8 cellular contexts compared by ENCODE assay signal in the genomic region with DNA sequence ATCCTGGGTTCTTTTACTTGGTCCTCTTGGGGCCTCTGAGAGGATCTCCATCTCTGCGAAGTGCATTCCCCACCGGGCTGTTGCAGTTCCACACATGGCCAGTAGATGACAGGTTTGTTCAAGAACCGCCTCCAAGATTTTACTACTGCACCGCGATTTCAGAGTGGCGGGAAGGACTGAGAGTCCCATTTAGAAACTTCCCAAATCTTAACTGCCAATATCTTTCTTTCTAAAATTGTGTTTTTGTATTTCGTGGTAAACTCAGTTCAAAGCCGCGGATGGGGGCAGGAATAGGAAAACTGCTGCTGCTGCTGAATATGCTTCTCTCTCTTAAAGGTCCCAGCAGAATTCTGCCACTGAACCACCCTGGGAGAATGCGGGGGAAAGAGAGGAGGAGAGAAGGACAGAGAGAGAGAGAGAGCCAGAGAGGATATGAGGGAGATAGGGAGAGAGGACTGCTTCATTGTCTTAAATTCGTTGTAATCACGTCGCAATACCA. TPM values are rescaled to one million over a fixed set of nuclear protein-coding genes. Genes with fewer than 3 reads are reported as not detected.
DNase-seq lines count a peak whose midpoint lies in the region; ATAC-seq, FAIRE-seq and TF ChIP-seq lines count a peak whose summit lies in the region.

No MANE protein-coding gene starts in this region.

- DNase-seq in SIG-M5 treated with dmso at 0.1 percent for 504 hours (lab: John Stamatoyannopoulos, UW; ENCODE audit: unreplicated experiment) (peak; percentile 53), SIG-M5 (lab: John Stamatoyannopoulos, UW) (no peak), NCI-H2227 (lab: John Stamatoyannopoulos, UW; ENCODE audit: unreplicated experiment) (peak; percentile 82), caudate nucleus (lab: John Stamatoyannopoulos, UW) (peak in 40 of 61 donors; percentile 2 to 69 (median 22)), kidney (peak; percentile 78)
- peak; percentile 35 to 65 (median 50) for DNase-seq in activated CD4-positive, CD25-positive, alpha-beta regulatory T cell (lab: John Stamatoyannopoulos, UW)
- DNase-seq in stimulated activated CD4-positive, alpha-beta T cell treated with anti-CD3 and anti-CD28 coated beads, Interleukin-2, amount 100 ng/mL, for 4 hours (ENCODE audit: low read depth) = peak; percentile 60

- H3K9ac ChIP-seq in kidney (ENCODE audit: low read length in 2 of 2) = no peak overlapping the region

- no peaks in the 10 kb centered on the region for H3K9me3 ChIP-seq in kidney (ENCODE audit: control insufficient read depth in 1 of 2, low read length in 2 of 2)

- H3K4me3 ChIP-seq in kidney (ENCODE audit: low read length in 2 of 2) = peak overlapping the region in 1 of 2 donors; percentile 12

- H3K36me3 ChIP-seq in kidney (ENCODE audit: control insufficient read depth in 1 of 2, insufficient read depth in 2 of 2, low read length in 2 of 2) = no peaks in the 10 kb centered on the region

- TF ChIP-seq CTCF in kidney (IDR thresholded peaks at IDR 0.05; ENCODE audit: borderline replicate concordance, extremely low read depth, insufficient read depth) = peak; percentile 98

- intact Hi-C loops in kidney (cut with DNase I) = loop anchor here (10.0 kb wide), 1 partner anchor 289 kb away; no protein-coding TSS in a partner anchor

- peak; percentile 13 for FAIRE-seq in kidney (lab: Jason Lieb, UNC)

- H3K27ac ChIP-seq in caudate nucleus (ENCODE audit: low read depth, low read length) = no peak overlapping the region
- no peak overlapping the region for H3K27ac ChIP-seq in kidney (ENCODE audit: low read depth in 2 of 2, low read length in 2 of 2)

- no peaks in the 10 kb centered on the region for H3K4me1 ChIP-seq in kidney (ENCODE audit: control insufficient read depth in 1 of 2, insufficient read depth in 1 of 2, low read depth in 1 of 2, low read length in 2 of 2)

- no peak for ATAC-seq in GM19452 (IDR thresholded peaks at IDR 0.05; ENCODE audit: unreplicated experiment)

RNA-seq across cellular contexts. Expression of a gene that starts 8.6 kb away (rescaled TPM):
- not detected for total RNA-seq in kidney
- not detected for polyA plus RNA-seq in kidney (ENCODE audit: insufficient read depth, low read depth, low replicate concordance)

RNA-seq across cellular contexts. Expression of a gene that starts 24.1 kb away (rescaled TPM):
- total RNA-seq in kidney = 607 TPM
- polyA plus RNA-seq in kidney (ENCODE audit: insufficient read depth, low read depth, low replicate concordance) = 489 TPM

RNA-seq across cellular contexts. Expression of a gene that starts 43.9 kb away (rescaled TPM):
- not detected for total RNA-seq in kidney
- polyA plus RNA-seq in kidney (ENCODE audit: insufficient read depth, low read depth, low replicate concordance) = not detected
